Comparison of ENCODE assay signal across 22 cellular contexts in the genomic region with DNA sequence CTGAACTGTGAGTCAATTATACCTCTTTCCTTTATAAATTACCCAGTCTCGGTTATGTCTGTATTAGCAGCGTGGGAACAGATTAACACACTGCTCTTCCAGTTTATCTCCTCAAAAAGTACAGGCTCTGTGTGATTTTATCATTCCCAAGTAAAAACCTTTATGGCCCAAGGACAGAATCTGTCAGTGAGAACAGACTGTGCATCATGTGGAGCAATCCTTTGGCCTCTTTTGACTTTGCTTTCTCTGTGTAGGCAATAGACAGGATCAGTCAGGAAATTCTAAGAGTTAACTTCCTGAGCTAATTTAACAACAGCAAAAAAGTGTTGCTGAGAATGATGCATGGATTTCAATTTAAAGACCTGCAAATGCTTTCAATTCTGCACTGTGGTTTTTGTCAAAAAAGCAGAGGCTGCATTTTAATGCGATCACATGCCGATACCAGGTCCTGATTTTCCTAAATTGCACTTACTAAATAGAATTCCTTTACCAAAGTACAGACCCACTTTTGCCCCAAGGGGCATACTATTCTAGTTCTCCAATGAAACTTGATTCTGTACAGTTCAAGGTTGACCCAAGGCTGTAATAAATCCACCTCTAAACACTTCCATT.
"Had no signal": no experiment of that assay in that cellular context is flagged by ENCODE, and none has a peak within 500 bp of the region (broad histone marks: within the 10 kb centered on the region; RNA-seq: fewer than 3 reads in every experiment).

No MANE protein-coding gene starts in this region.

- DNase-seq: activated B cell treated with CpG ODN at 0.5 μM for 24 hours; activated CD4-positive, alpha-beta memory T cell treated with anti-CD3 and anti-CD28 coated beads for 36 hours; activated CD4-positive, alpha-beta T cell treated with anti-CD3 and anti-CD28 coated beads for 36 hours; activated effector memory CD4-positive, alpha-beta T cell treated with Interleukin-2 at 50 U/mL for 16 hours; activated naive CD4-positive, alpha-beta T cell treated with anti-CD3 and anti-CD28 coated beads, Interleukin-2, amount 10 ng/mL, durations not matched to agents 7 days and 5 days; activated T-cell treated with anti-CD3 and anti-CD28 coated beads, Interleukin-2, amount 50 U/mL, for 72 hours; endodermal cell; immature natural killer cell; kidney glomerular epithelial cell; left lung; mammary epithelial cell; right lobe of liver; stimulated activated CD4-positive, alpha-beta T cell treated with anti-CD3 and anti-CD28 coated beads, Interleukin-2, amount 100 ng/mL, for 24 hours; stimulated activated naive CD8-positive, alpha-beta T cell treated with anti-CD3 and anti-CD28 coated beads, Interleukin-15, amount 100 ng/mL, for 72 hours; T1000; tibial artery had no signal

- H3K27me3 ChIP-seq: body of pancreas, left lung, right lobe of liver, tibial artery had no signal

- H3K4me1 ChIP-seq: body of pancreas, left lung, right lobe of liver had no signal

- H3K36me3 Mint-ChIP-seq: activated CD4-positive, alpha-beta memory T cell treated with anti-CD3 and anti-CD28 coated beads for 36 hours; activated naive CD4-positive, alpha-beta T cell treated with anti-CD3 and anti-CD28 coated beads, Interleukin-2, amount 10 ng/mL, durations not matched to agents 7 days and 5 days; immature natural killer cell; natural killer cell treated with Interleukin-12 subunit alpha and Interleukin-12 subunit beta and Interleukin-15 and Interleukin-18, amount 100 ng/mL, for 72 hours; stimulated activated effector memory CD8-positive, alpha-beta T cell treated with anti-CD3 and anti-CD28 coated beads, Interleukin-12 subunit alpha, Interleukin-12 subunit beta, amount 100 ng/mL, for 72 hours had no signal

- H3K4me1 Mint-ChIP-seq: activated B cell treated with CpG ODN at 0.5 μM for 24 hours; activated CD4-positive, alpha-beta T cell treated with anti-CD3 and anti-CD28 coated beads for 36 hours; activated naive CD4-positive, alpha-beta T cell treated with anti-CD3 and anti-CD28 coated beads, Interleukin-2, amount 10 ng/mL, durations not matched to agents 7 days and 5 days; endodermal cell; immature natural killer cell; stimulated activated effector memory CD8-positive, alpha-beta T cell treated with anti-CD3 and anti-CD28 coated beads, Interleukin-12 subunit alpha, Interleukin-12 subunit beta, amount 100 ng/mL, for 72 hours; stimulated activated naive CD8-positive, alpha-beta T cell treated with anti-CD3 and anti-CD28 coated beads, Interleukin-15, amount 100 ng/mL, for 72 hours had no signal

- H3K4me3 Mint-ChIP-seq: activated B cell treated with CpG ODN at 0.5 μM for 24 hours; activated CD4-positive, alpha-beta memory T cell treated with anti-CD3 and anti-CD28 coated beads for 36 hours; activated CD4-positive, alpha-beta T cell treated with anti-CD3 and anti-CD28 coated beads for 36 hours; activated naive CD4-positive, alpha-beta T cell treated with anti-CD3 and anti-CD28 coated beads, Interleukin-2, amount 10 ng/mL, durations not matched to agents 7 days and 5 days; activated T-cell treated with anti-CD3 and anti-CD28 coated beads, Interleukin-2, amount 50 U/mL, for 72 hours; endodermal cell; immature natural killer cell; natural killer cell treated with Interleukin-12 subunit alpha and Interleukin-12 subunit beta and Interleukin-15 and Interleukin-18, amount 100 ng/mL, for 72 hours; stimulated activated effector memory CD8-positive, alpha-beta T cell treated with anti-CD3 and anti-CD28 coated beads, Interleukin-12 subunit alpha, Interleukin-12 subunit beta, amount 100 ng/mL, for 72 hours; stimulated activated naive CD8-positive, alpha-beta T cell treated with anti-CD3 and anti-CD28 coated beads, Interleukin-15, amount 100 ng/mL, for 72 hours; T-helper 1 cell treated with Interleukin-12 subunit alpha and Interleukin-12 subunit beta and Interleukin-4 antibody, amounts not matched to agents 30 μg/mL and 1 μg/mL, for 36 hours had no signal

- H3K27me3 Mint-ChIP-seq: activated B cell treated with CpG ODN at 0.5 μM for 24 hours; activated naive CD4-positive, alpha-beta T cell treated with anti-CD3 and anti-CD28 coated beads, Interleukin-2, amount 10 ng/mL, durations not matched to agents 7 days and 5 days; stimulated activated naive CD8-positive, alpha-beta T cell treated with anti-CD3 and anti-CD28 coated beads, Interleukin-15, amount 100 ng/mL, for 72 hours had no signal

- H3K9me3 Mint-ChIP-seq: activated B cell treated with CpG ODN at 0.5 μM for 24 hours; activated naive CD4-positive, alpha-beta T cell treated with anti-CD3 and anti-CD28 coated beads, Interleukin-2, amount 10 ng/mL, durations not matched to agents 7 days and 5 days; T-helper 1 cell treated with Interleukin-12 subunit alpha and Interleukin-12 subunit beta and Interleukin-4 antibody, amounts not matched to agents 30 μg/mL and 1 μg/mL, for 36 hours had no signal

- H3K27ac Mint-ChIP-seq: activated B cell treated with CpG ODN at 0.5 μM for 24 hours; activated CD4-positive, alpha-beta memory T cell treated with anti-CD3 and anti-CD28 coated beads for 36 hours; activated CD4-positive, alpha-beta T cell treated with anti-CD3 and anti-CD28 coated beads for 36 hours; activated naive CD4-positive, alpha-beta T cell treated with anti-CD3 and anti-CD28 coated beads, Interleukin-2, amount 10 ng/mL, durations not matched to agents 7 days and 5 days; activated T-cell treated with anti-CD3 and anti-CD28 coated beads, Interleukin-2, amount 50 U/mL, for 72 hours; endodermal cell; immature natural killer cell; natural killer cell treated with Interleukin-12 subunit alpha and Interleukin-12 subunit beta and Interleukin-15 and Interleukin-18, amount 100 ng/mL, for 72 hours; stimulated activated effector memory CD8-positive, alpha-beta T cell treated with anti-CD3 and anti-CD28 coated beads, Interleukin-12 subunit alpha, Interleukin-12 subunit beta, amount 100 ng/mL, for 72 hours; stimulated activated naive CD8-positive, alpha-beta T cell treated with anti-CD3 and anti-CD28 coated beads, Interleukin-15, amount 100 ng/mL, for 72 hours; T-helper 1 cell treated with Interleukin-12 subunit alpha and Interleukin-12 subunit beta and Interleukin-4 antibody, amounts not matched to agents 30 μg/mL and 1 μg/mL, for 36 hours had no signal

- H3K36me3 ChIP-seq: left lung, right lobe of liver, tibial artery had no signal

- H3K9me3 ChIP-seq: body of pancreas, left lung, right lobe of liver, tibial artery had no signal

- H3K27ac ChIP-seq: body of pancreas, epithelial cell of prostate, left lung, right lobe of liver, skin epidermis, tibial artery had no signal

- ATAC-seq: activated CD4-positive, alpha-beta T cell treated with anti-CD3 and anti-CD28 coated beads for 36 hours; activated T-cell treated with anti-CD3 and anti-CD28 coated beads, Interleukin-2, amount 50 U/mL, for 72 hours; natural killer cell treated with Interleukin-12 subunit alpha and Interleukin-12 subunit beta and Interleukin-15 and Interleukin-18, amount 100 ng/mL, for 72 hours; right lobe of liver; stimulated activated effector memory CD8-positive, alpha-beta T cell treated with anti-CD3 and anti-CD28 coated beads, Interleukin-12 subunit alpha, Interleukin-12 subunit beta, amount 100 ng/mL, for 72 hours; stimulated activated naive CD8-positive, alpha-beta T cell treated with anti-CD3 and anti-CD28 coated beads, Interleukin-15, amount 100 ng/mL, for 72 hours had no signal

- H3K4me3 ChIP-seq: body of pancreas, left lung, right lobe of liver, skin epidermis, tibial artery had no signal
